In genomic region chr7:157750291-157750690, GRCh38 we compare ENCODE assay signal across 29 cellular contexts.
"Had no signal": no experiment of that assay in that cellular context is flagged by ENCODE, and none has a peak within 500 bp of the region (broad histone marks: within the 10 kb centered on the region; RNA-seq: fewer than 3 reads in every experiment).

No MANE protein-coding gene starts in this region.

- H3K36me3 ChIP-seq: SJCRH30, WERI-Rb-1 had no signal

- H3K9me3 ChIP-seq: SJCRH30 had no signal

- DNase-seq: activated CD4-positive, alpha-beta T cell treated with anti-CD3 and anti-CD28 coated beads for 1 hour; activated CD4-positive, alpha-beta T cell treated with anti-CD3 and anti-CD28 coated beads, Interleukin-2, amount 10 ng/mL, durations not matched to agents 24 days and 14 days; activated CD4-positive, alpha-beta T cell treated with anti-CD3 and anti-CD28 coated beads, Interleukin-2, amount 50 U/mL, for 48 hours; activated CD4-positive, CD25-positive, alpha-beta regulatory T cell; activated CD8-positive, alpha-beta T cell treated with anti-CD3 and anti-CD28 coated beads, Interleukin-2, amount 10 ng/mL, durations not matched to agents 7 days and 5 days; activated gamma-delta T cell; activated naive CD4-positive, alpha-beta T cell treated with anti-CD3 and anti-CD28 coated beads for 36 hours; activated naive CD8-positive, alpha-beta T cell treated with anti-CD3 and anti-CD28 coated beads, Interleukin-2, amount 50 U/mL, for 24 hours; activated T-cell treated with anti-CD3 and anti-CD28 coated beads, Interleukin-2, amount 50 U/mL, for 24 hours; anterior cingulate cortex; cerebellar nuclear complex; Karpas-422; NCI-H1436 treated with DMSO at 0.1 percent for 48 hours; NCI-H187; NCI-H2029 treated with DMSO at 0.1 percent for 48 hours; NCI-H2107; NCI-H2171 treated with DMSO at 0.1 percent for 48 hours; NCI-H2227 treated with DMSO at 0.1 percent for 48 hours; NCI-H446; NCI-H510A treated with DMSO at 0.1 percent for 48 hours; NCI-H526 treated with DMSO at 0.1 percent for 48 hours; NCI-H774; SHP77; SJCRH30; T1000; WERI-Rb-1 had no signal

- H3K4me3 ChIP-seq: SJCRH30, SK-N-MC had no signal

- H3K27me3 ChIP-seq: SJCRH30 had no signal

- FAIRE-seq: bronchial epithelial cell, colon had no signal

- H3K27ac ChIP-seq: SJCRH30, SK-N-MC, WERI-Rb-1 had no signal
